1 cellular context compared by ENCODE assay signal in the genomic region with DNA sequence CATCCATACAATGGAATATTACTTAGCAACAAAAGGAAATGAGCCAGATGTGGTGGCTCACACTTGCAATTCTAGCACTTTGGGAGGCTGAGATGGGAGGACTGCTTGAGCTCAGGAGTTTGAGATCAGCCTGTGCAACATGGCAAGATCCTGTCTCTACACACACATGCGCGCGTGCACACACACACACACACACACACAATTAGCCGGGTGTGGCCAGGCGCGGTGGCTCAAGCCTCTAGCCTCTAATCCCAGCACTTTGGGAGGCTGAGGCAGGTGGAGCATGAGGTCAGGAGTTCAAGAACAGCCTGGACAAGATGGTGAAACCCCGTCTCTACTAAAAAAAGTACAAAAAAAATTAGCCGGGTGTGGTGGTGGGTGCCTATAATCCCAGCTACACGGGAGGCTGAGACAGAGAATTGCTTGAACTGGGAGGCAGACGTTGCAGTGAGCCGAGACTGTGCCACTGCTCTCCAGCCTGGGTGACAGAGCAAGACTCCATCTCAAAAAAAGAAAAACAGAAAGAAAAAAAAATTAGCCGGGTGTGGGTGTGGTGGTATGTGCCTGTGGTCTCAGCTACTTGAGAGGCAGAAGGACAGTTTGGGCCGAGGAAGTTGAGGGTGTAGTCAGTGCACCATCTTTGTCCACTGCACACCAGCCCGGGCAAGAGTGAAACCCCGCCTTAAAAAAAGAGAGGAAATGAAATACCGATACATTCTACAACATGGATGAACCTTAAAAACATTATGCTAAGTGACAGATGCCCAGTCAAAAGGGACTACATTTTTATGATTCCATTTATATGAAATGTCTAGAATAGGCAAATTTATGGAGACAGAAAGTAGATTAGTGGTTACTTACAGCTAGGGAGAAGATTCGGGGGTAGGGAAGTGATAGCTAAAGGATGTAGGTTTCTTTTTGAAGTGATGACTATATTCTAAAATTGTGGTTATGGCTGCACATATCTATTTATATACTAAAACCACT.
TF ChIP-seq lines count a peak whose summit lies in the region.

No MANE protein-coding gene starts in this region.

TF ChIP-seq in GM12878, 131 proteins besides CTCF, POLR2A, EP300 and RAD21 (continued from another document):
- TF ChIP-seq, protein P1, sequence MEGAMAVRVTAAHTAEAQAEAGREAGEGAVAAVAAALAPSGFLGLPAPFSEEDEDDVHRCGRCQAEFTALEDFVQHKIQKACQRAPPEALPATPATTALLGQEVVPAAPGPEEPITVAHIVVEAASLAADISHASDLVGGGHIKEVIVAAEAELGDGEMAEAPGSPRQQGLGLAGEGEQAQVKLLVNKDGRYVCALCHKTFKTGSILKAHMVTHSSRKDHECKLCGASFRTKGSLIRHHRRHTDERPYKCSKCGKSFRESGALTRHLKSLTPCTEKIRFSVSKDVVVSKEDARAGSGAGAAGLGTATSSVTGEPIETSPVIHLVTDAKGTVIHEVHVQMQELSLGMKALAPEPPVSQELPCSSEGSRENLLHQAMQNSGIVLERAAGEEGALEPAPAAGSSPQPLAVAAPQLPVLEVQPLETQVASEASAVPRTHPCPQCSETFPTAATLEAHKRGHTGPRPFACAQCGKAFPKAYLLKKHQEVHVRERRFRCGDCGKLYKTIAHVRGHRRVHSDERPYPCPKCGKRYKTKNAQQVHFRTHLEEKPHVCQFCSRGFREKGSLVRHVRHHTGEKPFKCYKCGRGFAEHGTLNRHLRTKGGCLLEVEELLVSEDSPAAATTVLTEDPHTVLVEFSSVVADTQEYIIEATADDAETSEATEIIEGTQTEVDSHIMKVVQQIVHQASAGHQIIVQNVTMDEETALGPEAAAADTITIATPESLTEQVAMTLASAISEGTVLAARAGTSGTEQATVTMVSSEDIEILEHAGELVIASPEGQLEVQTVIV (IDR thresholded peaks at IDR 0.05; ENCODE audit: borderline replicate concordance, partially characterized antibody), result no peak
- TF ChIP-seq, protein P2, sequence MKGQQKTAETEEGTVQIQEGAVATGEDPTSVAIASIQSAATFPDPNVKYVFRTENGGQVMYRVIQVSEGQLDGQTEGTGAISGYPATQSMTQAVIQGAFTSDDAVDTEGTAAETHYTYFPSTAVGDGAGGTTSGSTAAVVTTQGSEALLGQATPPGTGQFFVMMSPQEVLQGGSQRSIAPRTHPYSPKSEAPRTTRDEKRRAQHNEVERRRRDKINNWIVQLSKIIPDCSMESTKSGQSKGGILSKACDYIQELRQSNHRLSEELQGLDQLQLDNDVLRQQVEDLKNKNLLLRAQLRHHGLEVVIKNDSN (IDR thresholded peaks at IDR 0.05; ENCODE audit: borderline replicate concordance, extremely low read length, insufficient read depth, low read depth, low read length), result no peak
- no peak for TF ChIP-seq ASH2L (IDR thresholded peaks at IDR 0.05; ENCODE audit: borderline replicate concordance, low read depth)
- no peak for TF ChIP-seq MYB (IDR thresholded peaks at IDR 0.05; ENCODE audit: borderline replicate concordance, low read depth, low read length)
- TF ChIP-seq EGR1 (IDR thresholded peaks at IDR 0.05; ENCODE audit: borderline replicate concordance in 1 of 2, low read depth in 2 of 2, low read length in 2 of 2), result 0 out of 3 replicates have a peak, but pooled peaks of 1 of the 2 experiments have one; percentile 21
- TF ChIP-seq, protein P3, sequence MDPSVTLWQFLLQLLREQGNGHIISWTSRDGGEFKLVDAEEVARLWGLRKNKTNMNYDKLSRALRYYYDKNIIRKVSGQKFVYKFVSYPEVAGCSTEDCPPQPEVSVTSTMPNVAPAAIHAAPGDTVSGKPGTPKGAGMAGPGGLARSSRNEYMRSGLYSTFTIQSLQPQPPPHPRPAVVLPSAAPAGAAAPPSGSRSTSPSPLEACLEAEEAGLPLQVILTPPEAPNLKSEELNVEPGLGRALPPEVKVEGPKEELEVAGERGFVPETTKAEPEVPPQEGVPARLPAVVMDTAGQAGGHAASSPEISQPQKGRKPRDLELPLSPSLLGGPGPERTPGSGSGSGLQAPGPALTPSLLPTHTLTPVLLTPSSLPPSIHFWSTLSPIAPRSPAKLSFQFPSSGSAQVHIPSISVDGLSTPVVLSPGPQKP (IDR thresholded peaks at IDR 0.05; ENCODE audit: low read depth, low read length), result no peak
- TF ChIP-seq, protein P4, sequence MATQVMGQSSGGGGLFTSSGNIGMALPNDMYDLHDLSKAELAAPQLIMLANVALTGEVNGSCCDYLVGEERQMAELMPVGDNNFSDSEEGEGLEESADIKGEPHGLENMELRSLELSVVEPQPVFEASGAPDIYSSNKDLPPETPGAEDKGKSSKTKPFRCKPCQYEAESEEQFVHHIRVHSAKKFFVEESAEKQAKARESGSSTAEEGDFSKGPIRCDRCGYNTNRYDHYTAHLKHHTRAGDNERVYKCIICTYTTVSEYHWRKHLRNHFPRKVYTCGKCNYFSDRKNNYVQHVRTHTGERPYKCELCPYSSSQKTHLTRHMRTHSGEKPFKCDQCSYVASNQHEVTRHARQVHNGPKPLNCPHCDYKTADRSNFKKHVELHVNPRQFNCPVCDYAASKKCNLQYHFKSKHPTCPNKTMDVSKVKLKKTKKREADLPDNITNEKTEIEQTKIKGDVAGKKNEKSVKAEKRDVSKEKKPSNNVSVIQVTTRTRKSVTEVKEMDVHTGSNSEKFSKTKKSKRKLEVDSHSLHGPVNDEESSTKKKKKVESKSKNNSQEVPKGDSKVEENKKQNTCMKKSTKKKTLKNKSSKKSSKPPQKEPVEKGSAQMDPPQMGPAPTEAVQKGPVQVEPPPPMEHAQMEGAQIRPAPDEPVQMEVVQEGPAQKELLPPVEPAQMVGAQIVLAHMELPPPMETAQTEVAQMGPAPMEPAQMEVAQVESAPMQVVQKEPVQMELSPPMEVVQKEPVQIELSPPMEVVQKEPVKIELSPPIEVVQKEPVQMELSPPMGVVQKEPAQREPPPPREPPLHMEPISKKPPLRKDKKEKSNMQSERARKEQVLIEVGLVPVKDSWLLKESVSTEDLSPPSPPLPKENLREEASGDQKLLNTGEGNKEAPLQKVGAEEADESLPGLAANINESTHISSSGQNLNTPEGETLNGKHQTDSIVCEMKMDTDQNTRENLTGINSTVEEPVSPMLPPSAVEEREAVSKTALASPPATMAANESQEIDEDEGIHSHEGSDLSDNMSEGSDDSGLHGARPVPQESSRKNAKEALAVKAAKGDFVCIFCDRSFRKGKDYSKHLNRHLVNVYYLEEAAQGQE (IDR thresholded peaks at IDR 0.05; ENCODE audit: low read depth, low read length), result no peak
- TF ChIP-seq MYC (IDR thresholded peaks at IDR 0.05; ENCODE audit: insufficient read depth, insufficient read length, insufficient replicate concordance, low read length, severe bottlenecking), result no peak
- peak; percentile 94 for TF ChIP-seq NFIC (IDR thresholded peaks at IDR 0.05; ENCODE audit: low read depth, low read length)
- TF ChIP-seq ZZZ3 (IDR thresholded peaks at IDR 0.05; ENCODE audit: control insufficient read depth, insufficient read length, low read depth), result no peak
- TF ChIP-seq, protein P5, sequence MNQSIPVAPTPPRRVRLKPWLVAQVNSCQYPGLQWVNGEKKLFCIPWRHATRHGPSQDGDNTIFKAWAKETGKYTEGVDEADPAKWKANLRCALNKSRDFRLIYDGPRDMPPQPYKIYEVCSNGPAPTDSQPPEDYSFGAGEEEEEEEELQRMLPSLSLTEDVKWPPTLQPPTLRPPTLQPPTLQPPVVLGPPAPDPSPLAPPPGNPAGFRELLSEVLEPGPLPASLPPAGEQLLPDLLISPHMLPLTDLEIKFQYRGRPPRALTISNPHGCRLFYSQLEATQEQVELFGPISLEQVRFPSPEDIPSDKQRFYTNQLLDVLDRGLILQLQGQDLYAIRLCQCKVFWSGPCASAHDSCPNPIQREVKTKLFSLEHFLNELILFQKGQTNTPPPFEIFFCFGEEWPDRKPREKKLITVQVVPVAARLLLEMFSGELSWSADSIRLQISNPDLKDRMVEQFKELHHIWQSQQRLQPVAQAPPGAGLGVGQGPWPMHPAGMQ (IDR thresholded peaks at IDR 0.05; ENCODE audit: borderline replicate concordance), result no peak
- TF ChIP-seq RFX5 (IDR thresholded peaks at IDR 0.05; ENCODE audit: low read depth, low read length), result no peak
- TF ChIP-seq, protein P6, sequence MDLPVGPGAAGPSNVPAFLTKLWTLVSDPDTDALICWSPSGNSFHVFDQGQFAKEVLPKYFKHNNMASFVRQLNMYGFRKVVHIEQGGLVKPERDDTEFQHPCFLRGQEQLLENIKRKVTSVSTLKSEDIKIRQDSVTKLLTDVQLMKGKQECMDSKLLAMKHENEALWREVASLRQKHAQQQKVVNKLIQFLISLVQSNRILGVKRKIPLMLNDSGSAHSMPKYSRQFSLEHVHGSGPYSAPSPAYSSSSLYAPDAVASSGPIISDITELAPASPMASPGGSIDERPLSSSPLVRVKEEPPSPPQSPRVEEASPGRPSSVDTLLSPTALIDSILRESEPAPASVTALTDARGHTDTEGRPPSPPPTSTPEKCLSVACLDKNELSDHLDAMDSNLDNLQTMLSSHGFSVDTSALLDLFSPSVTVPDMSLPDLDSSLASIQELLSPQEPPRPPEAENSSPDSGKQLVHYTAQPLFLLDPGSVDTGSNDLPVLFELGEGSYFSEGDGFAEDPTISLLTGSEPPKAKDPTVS (IDR thresholded peaks at IDR 0.05; ENCODE audit: low read depth, low read length), result no peak
- no peak; a peak in 2 of 4 replicates for TF ChIP-seq ETV6 (conservative IDR thresholded peaks at IDR 0.05 in 1 of 2, IDR thresholded peaks at IDR 0.05 in 1 of 2; ENCODE audit: borderline replicate concordance in 1 of 2, low read depth in 1 of 2)
- no peak for TF ChIP-seq SMAD5 (IDR thresholded peaks at IDR 0.05; ENCODE audit: low read depth)
